In genomic region chr2:7044253-7045250, GRCh38 we compare ENCODE assay signal across 8 cellular contexts.
DNase-seq lines count a peak whose midpoint lies in the region; ATAC-seq and TF ChIP-seq lines count a peak whose summit lies in the region.

No MANE protein-coding gene starts in this region.

- peak; percentile 97 for TF ChIP-seq CTCF in CD4-positive, alpha-beta T cell (IDR thresholded peaks at IDR 0.05)
- TF ChIP-seq CTCF in astrocyte of the spinal cord (IDR thresholded peaks at IDR 0.05; ENCODE audit: low read depth, low read length), result peak; percentile 99

- H3K9me3 Mint-ChIP-seq in CD4-positive, alpha-beta T cell, result no peaks in the 10 kb centered on the region

- H3K27ac Mint-ChIP-seq in CD4-positive, alpha-beta T cell, result peak overlapping the region; percentile 38

- POLR2A ChIA-PET in CD4-positive, alpha-beta T cell (lab: Charles Lee), result interaction anchor here (0.6 to 2.0 kb wide), 3 partner anchors 10 to 148 kb away, joined by 3 to 8 read pairs (median 7); no protein-coding TSS in a partner anchor

- H3K27me3 ChIP-seq in CD4-positive, alpha-beta T cell (ENCODE audit: control insufficient read depth, insufficient read depth, low read length), result no peaks in the 10 kb centered on the region

- peaks cover 77% of the 10 kb centered on the region for H3K36me3 Mint-ChIP-seq in CD4-positive, alpha-beta T cell (ENCODE audit: low read depth)

- H3K27me3 Mint-ChIP-seq in CD4-positive, alpha-beta T cell, result no peaks in the 10 kb centered on the region

- H3K4me3 Mint-ChIP-seq in CD4-positive, alpha-beta T cell, result no peak overlapping the region

- CTCF ChIA-PET in CD4-positive, alpha-beta T cell (lab: Charles Lee), result interaction anchor here (1.2 to 2.1 kb wide), 4 partner anchors 15 to 150 kb away, joined by 4 to 9 read pairs (median 4); no protein-coding TSS in a partner anchor

- no peak overlapping the region for H3K27ac ChIP-seq in CD4-positive, alpha-beta T cell (ENCODE audit: low read depth, low read length)

- no peaks in the 10 kb centered on the region for H3K9me3 ChIP-seq in CD4-positive, alpha-beta T cell (ENCODE audit: control insufficient read depth, low read length)

- no peak overlapping the region for H3K4me3 ChIP-seq in astrocyte of the spinal cord (ENCODE audit: low read depth, low read length)

- peak; percentile 36 to 69 (median 54) for DNase-seq in CD4-positive, alpha-beta T cell
- DNase-seq in HuH-7 (ENCODE audit: low spot score) (peak; percentile 66), T1000 (lab: John Stamatoyannopoulos, UW) (peak; percentile 2), astrocyte of the spinal cord (ENCODE audit: low read depth, low spot score) (peak; percentile 62), iPS DF 4.7 (ENCODE audit: extremely low read depth, low spot score) (peak; percentile 22), NCI-H526 treated with DMSO at 0.1 percent for 48 hours (lab: John Stamatoyannopoulos, UW) (no peak)
- peak; percentile 31 to 61 (median 41) for DNase-seq in stimulated activated CD4-positive, alpha-beta T cell treated with anti-CD3 and anti-CD28 coated beads, Interleukin-12 subunit alpha, Interleukin-12 subunit beta, amount 100 ng/mL, for 48 hours (ENCODE audit: low read depth in 2 of 3, low spot score in 1 of 3)

- in situ Hi-C loops in astrocyte of the spinal cord (cut with HindIII; ENCODE audit: low sequenced_read_pairs), result no loop called here

- intact Hi-C loops in CD4-positive, alpha-beta T cell (cut with DNase I, micrococcal nuclease), result loop anchor here (1.0 to 5.0 kb wide), 5 partner anchors 48 to 1643 kb away; no protein-coding TSS in a partner anchor

- H3K4me1 Mint-ChIP-seq in CD4-positive, alpha-beta T cell (ENCODE audit: low read depth), result peaks cover 37% of the 10 kb centered on the region

- peak; percentile 86 for ATAC-seq in CD4-positive, alpha-beta T cell (ENCODE audit: poor library complexity)
- peak; percentile 79 for ATAC-seq in GM19328 (IDR thresholded peaks at IDR 0.05; ENCODE audit: unreplicated experiment)
